30 cellular contexts compared by ENCODE assay signal in the genomic region with DNA sequence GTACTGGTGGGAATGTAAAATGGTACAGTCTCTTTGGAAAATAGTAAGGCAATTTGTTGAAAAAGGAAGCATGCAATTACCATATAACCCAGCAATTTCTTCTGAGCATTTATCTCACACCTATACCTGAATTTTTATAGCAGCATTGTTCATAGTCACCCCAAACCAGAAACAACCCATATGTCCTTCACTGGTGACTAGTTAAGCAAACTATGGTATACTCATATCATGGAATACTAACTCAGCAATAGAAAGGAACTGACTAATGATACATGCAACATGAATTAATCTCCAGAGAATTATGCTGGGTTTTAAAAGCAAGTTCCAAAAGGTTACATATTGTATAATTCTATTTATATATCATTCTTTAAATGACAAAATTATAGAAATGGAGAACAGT.
"Had no signal": no experiment of that assay in that cellular context is flagged by ENCODE, and none has a peak within 500 bp of the region (broad histone marks: within the 10 kb centered on the region; RNA-seq: fewer than 3 reads in every experiment).

No MANE protein-coding gene starts in this region.

- H3K27me3 Mint-ChIP-seq: activated CD4-positive, alpha-beta memory T cell treated with anti-CD3 and anti-CD28 coated beads for 36 hours; activated naive CD4-positive, alpha-beta T cell treated with anti-CD3 and anti-CD28 coated beads, Interleukin-2, amount 10 ng/mL, durations not matched to agents 7 days and 5 days; activated naive CD4-positive, alpha-beta T cell treated with anti-CD3 and anti-CD28 coated beads, Interleukin-2, amount 50 U/mL, for 24 hours; activated naive CD8-positive, alpha-beta T cell; brain; central memory CD8-positive, alpha-beta T cell had no signal

- H3K36me3 Mint-ChIP-seq: activated CD4-positive, alpha-beta memory T cell treated with anti-CD3 and anti-CD28 coated beads for 36 hours; brain had no signal

- ATAC-seq: activated T-cell treated with anti-CD3 and anti-CD28 coated beads, Interleukin-2, amount 50 U/mL, for 4 hours had no signal

- H3K9me3 Mint-ChIP-seq: activated B cell treated with CpG ODN at 0.5 μM for 24 hours; activated naive CD4-positive, alpha-beta T cell treated with anti-CD3 and anti-CD28 coated beads, Interleukin-2, amount 10 ng/mL, durations not matched to agents 7 days and 5 days; activated T-helper 1 cell treated with anti-CD3 and anti-CD28 coated beads, Interleukin-12 subunit alpha, Interleukin-12 subunit beta, Interleukin-2, Interleukin-4 antibody, amounts not matched to agents 30 ng/mL and 10 ng/mL and 1 ng/mL, durations not matched to agents 14 hours and 24 hours and 36 hours; activated T-helper 2 cell treated with anti-CD3 and anti-CD28 coated beads, Interferon-gamma antibody, Interleukin-2, Interleukin-4, amounts not matched to agents 10 μg/mL and 5 μg/mL and 100 μg/mL, durations not matched to agents 14 hours and 24 hours and 36 hours; brain; central memory CD8-positive, alpha-beta T cell; T-helper 1 cell treated with Interleukin-12 subunit alpha and Interleukin-12 subunit beta and Interleukin-4 antibody, amounts not matched to agents 30 μg/mL and 1 μg/mL, for 36 hours; T-helper 2 cell treated with Interferon-gamma antibody and Interleukin-4, amounts not matched to agents 5 μg/mL and 100 μg/mL, for 36 hours had no signal

- H3K4me3 Mint-ChIP-seq: activated B cell treated with CpG ODN at 0.5 μM for 24 hours; activated CD4-positive, alpha-beta memory T cell treated with anti-CD3 and anti-CD28 coated beads for 36 hours; activated naive CD4-positive, alpha-beta T cell treated with anti-CD3 and anti-CD28 coated beads, Interleukin-2, amount 10 ng/mL, durations not matched to agents 7 days and 5 days; activated naive CD4-positive, alpha-beta T cell treated with anti-CD3 and anti-CD28 coated beads, Interleukin-2, amount 50 U/mL, for 24 hours; activated naive CD8-positive, alpha-beta T cell; activated T-cell treated with anti-CD3 and anti-CD28 coated beads, Interleukin-2, amount 50 U/mL, for 4 hours; activated T-cell treated with anti-CD3 and anti-CD28 coated beads, Interleukin-2, amount 50 U/mL, for 72 hours; activated T-helper 1 cell treated with anti-CD3 and anti-CD28 coated beads, Interleukin-12 subunit alpha, Interleukin-12 subunit beta, Interleukin-2, Interleukin-4 antibody, amounts not matched to agents 30 ng/mL and 10 ng/mL and 1 ng/mL, durations not matched to agents 14 hours and 24 hours and 36 hours; brain; central memory CD8-positive, alpha-beta T cell; T-helper 1 cell treated with Interleukin-12 subunit alpha and Interleukin-12 subunit beta and Interleukin-4 antibody, amounts not matched to agents 30 μg/mL and 1 μg/mL, for 36 hours; T-helper 2 cell treated with Interferon-gamma antibody and Interleukin-4, amounts not matched to agents 5 μg/mL and 100 μg/mL, for 36 hours had no signal

- H3K4me1 Mint-ChIP-seq: activated B cell treated with CpG ODN at 0.5 μM for 24 hours had no signal

- H3K27ac Mint-ChIP-seq: activated B cell treated with CpG ODN at 0.5 μM for 24 hours; activated CD4-positive, alpha-beta memory T cell treated with anti-CD3 and anti-CD28 coated beads for 36 hours; activated naive CD4-positive, alpha-beta T cell treated with anti-CD3 and anti-CD28 coated beads, Interleukin-2, amount 10 ng/mL, durations not matched to agents 7 days and 5 days; activated naive CD4-positive, alpha-beta T cell treated with anti-CD3 and anti-CD28 coated beads, Interleukin-2, amount 50 U/mL, for 24 hours; activated T-cell treated with anti-CD3 and anti-CD28 coated beads, Interleukin-2, amount 50 U/mL, for 72 hours; activated T-helper 2 cell treated with anti-CD3 and anti-CD28 coated beads, Interferon-gamma antibody, Interleukin-2, Interleukin-4, amounts not matched to agents 10 μg/mL and 5 μg/mL and 100 μg/mL, durations not matched to agents 14 hours and 24 hours and 36 hours; brain; T-helper 1 cell treated with Interleukin-12 subunit alpha and Interleukin-12 subunit beta and Interleukin-4 antibody, amounts not matched to agents 30 μg/mL and 1 μg/mL, for 36 hours had no signal

- DNase-seq: activated B cell treated with CpG ODN at 0.5 μM for 24 hours; activated CD4-positive, alpha-beta memory T cell treated with anti-CD3 and anti-CD28 coated beads for 36 hours; activated CD4-positive, alpha-beta T cell treated with anti-CD3 and anti-CD28 coated beads for 48 hours; activated CD4-positive, alpha-beta T cell treated with anti-CD3 and anti-CD28 coated beads, Interleukin-2, amount 50 U/mL, for 1 hour; activated CD4-positive, alpha-beta T cell treated with anti-CD3 and anti-CD28 coated beads, Interleukin-2, amount 50 U/mL, for 4 hours; activated CD4-positive, CD25-positive, alpha-beta regulatory T cell treated with anti-CD3 and anti-CD28 coated beads, Interleukin-2, amount 50 U/mL, for 72 hours; activated CD8-positive, alpha-beta memory T cell treated with anti-CD3 and anti-CD28 coated beads, Interleukin-2, amount 50 U/mL, for 4 hours; activated effector memory CD4-positive, alpha-beta T cell treated with Interleukin-2 at 50 U/mL for 16 hours; activated gamma-delta T cell; activated naive CD4-positive, alpha-beta T cell treated with anti-CD3 and anti-CD28 coated beads, Interleukin-2, amount 10 ng/mL, durations not matched to agents 7 days and 5 days; activated naive CD4-positive, alpha-beta T cell treated with Interleukin-2 at 50 U/mL for 16 hours; activated T-cell treated with anti-CD3 and anti-CD28 coated beads for 4 hours; activated T-cell treated with anti-CD3 and anti-CD28 coated beads, Interleukin-2, amount 50 U/mL, for 1 hour; activated T-cell treated with anti-CD3 and anti-CD28 coated beads, Interleukin-2, amount 50 U/mL, for 4 hours; activated T-cell treated with anti-CD3 and anti-CD28 coated beads, Interleukin-2, amount 50 U/mL, for 72 hours; amygdala; anterior cingulate cortex; caudate nucleus; cerebellar nuclear complex; SW 1271; T-helper 1 cell; T-helper 9 cell had no signal
